ENCODE assay signal across 23 cellular contexts in the genomic region with DNA sequence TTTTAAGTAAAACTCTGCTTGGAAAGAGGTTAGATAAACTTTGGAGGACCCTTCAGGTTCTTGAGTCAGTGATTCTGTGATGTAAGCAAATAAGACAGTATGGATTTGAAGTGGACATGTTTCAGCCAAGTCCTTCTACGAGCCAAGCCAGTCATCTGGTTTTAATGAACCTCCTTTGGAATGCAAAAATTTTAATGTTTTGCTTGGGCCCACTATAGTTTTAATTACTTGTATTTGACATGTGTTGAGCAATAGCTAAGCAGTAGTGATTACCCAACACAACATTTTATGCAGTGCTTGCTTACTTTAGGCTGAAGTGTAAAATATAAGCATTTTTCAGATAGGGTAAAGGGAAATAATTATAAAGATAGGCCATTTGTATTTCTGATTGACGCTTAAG.
DNase-seq lines count a peak whose midpoint lies in the region; ATAC-seq and TF ChIP-seq lines count a peak whose summit lies in the region.
"Had no signal": no experiment of that assay in that cellular context is flagged by ENCODE, and none has a peak within 500 bp of the region (broad histone marks: within the 10 kb centered on the region; RNA-seq: fewer than 3 reads in every experiment).

No MANE protein-coding gene starts in this region.

- H3K27ac ChIP-seq in left lung (no peak overlapping the region), endodermal cell (ENCODE audit: low read depth, low read length) (no peak overlapping the region)
- H3K27ac ChIP-seq: lower lobe of right lung, prostate gland, WERI-Rb-1 had no signal

- H3K4me3 ChIP-seq in astrocyte of the cerebellum (ENCODE audit: low read depth, low read length), result no peak overlapping the region
- H3K4me3 ChIP-seq in left lung, result no peak overlapping the region
- H3K4me3 ChIP-seq in endodermal cell (ENCODE audit: low read length), result no peak overlapping the region
- H3K4me3 ChIP-seq: lower lobe of right lung, MG63, prostate gland had no signal

- no peak overlapping the region for H3K27ac Mint-ChIP-seq in endodermal cell
- H3K27ac Mint-ChIP-seq: activated CD8-positive, alpha-beta T cell treated with anti-CD3 and anti-CD28 coated beads, Interleukin-2, amount 10 ng/mL, durations not matched to agents 7 days and 5 days; activated naive CD8-positive, alpha-beta T cell treated with anti-CD3 and anti-CD28 coated beads for 36 hours; activated T-cell treated with anti-CD3 and anti-CD28 coated beads, Interleukin-2, amount 50 U/mL, for 72 hours; B cell; naive B cell had no signal

- H3K36me3 Mint-ChIP-seq in endodermal cell (ENCODE audit: low read depth), result no peaks in the 10 kb centered on the region
- H3K36me3 Mint-ChIP-seq: activated naive CD8-positive, alpha-beta T cell treated with anti-CD3 and anti-CD28 coated beads for 36 hours; naive B cell had no signal

- TF ChIP-seq CTCF in AG09319 (IDR thresholded peaks at IDR 0.05; ENCODE audit: low read depth, low read length) (no peak), astrocyte of the cerebellum (IDR thresholded peaks at IDR 0.05; ENCODE audit: low read depth, low read length, missing control alignments) (no peak), left lung (IDR thresholded peaks at IDR 0.05) (no peak), endodermal cell (conservative IDR thresholded peaks at IDR 0.05) (no peak)

- H3K27me3 Mint-ChIP-seq in endodermal cell (ENCODE audit: insufficient read depth), result no peaks in the 10 kb centered on the region
- H3K27me3 Mint-ChIP-seq: activated naive CD8-positive, alpha-beta T cell treated with anti-CD3 and anti-CD28 coated beads for 36 hours; B cell; naive B cell had no signal

- no peaks in the 10 kb centered on the region for H3K9me3 ChIP-seq in left lung
- H3K9me3 ChIP-seq in endodermal cell (ENCODE audit: control insufficient read depth, low read length), result no peaks in the 10 kb centered on the region
- H3K9me3 ChIP-seq: lower lobe of right lung, MG63, prostate gland had no signal

- H3K9ac ChIP-seq in endodermal cell (ENCODE audit: extremely low read depth, low read length, poor library complexity, severe bottlenecking), result no peak overlapping the region

- in situ Hi-C loops in astrocyte of the cerebellum (cut with HindIII; ENCODE audit: low sequenced_read_pairs), result no loop called here

- H3K9me3 Mint-ChIP-seq in endodermal cell, result no peaks in the 10 kb centered on the region
- H3K9me3 Mint-ChIP-seq: activated naive CD8-positive, alpha-beta T cell treated with anti-CD3 and anti-CD28 coated beads for 36 hours; naive B cell had no signal

- no peaks in the 10 kb centered on the region for H3K36me3 ChIP-seq in left lung
- H3K36me3 ChIP-seq in endodermal cell (ENCODE audit: control insufficient read depth, insufficient read depth, low read length), result no peaks in the 10 kb centered on the region
- H3K36me3 ChIP-seq: lower lobe of right lung, MG63, prostate gland, WERI-Rb-1 had no signal

- intact Hi-C loops in left lung (cut with DNase I), result no loop called here

- no peaks in the 10 kb centered on the region for H3K27me3 ChIP-seq in left lung
- no peaks in the 10 kb centered on the region for H3K27me3 ChIP-seq in endodermal cell (ENCODE audit: control insufficient read depth, insufficient read depth, low read length, poor library complexity, severe bottlenecking)
- H3K27me3 ChIP-seq: MG63 had no signal

- peak; percentile 79 for DNase-seq in AG09319 (ENCODE audit: extremely low read depth, low read depth)
- peak; percentile 30 for DNase-seq in HS-5 (ENCODE audit: low read depth)
- peak; percentile 69 for DNase-seq in astrocyte of the cerebellum (ENCODE audit: low read depth)
- no peak for DNase-seq in left lung
- no peak for DNase-seq in endodermal cell
- no peak for DNase-seq in OCI-M1 (lab: John Stamatoyannopoulos, UW)
- DNase-seq in DMS79 (lab: John Stamatoyannopoulos, UW), result no peak
- DNase-seq: activated CD8-positive, alpha-beta T cell treated with anti-CD3 and anti-CD28 coated beads, Interleukin-2, amount 10 ng/mL, durations not matched to agents 7 days and 5 days; activated naive CD8-positive, alpha-beta T cell treated with anti-CD3 and anti-CD28 coated beads for 36 hours; activated T-cell treated with anti-CD3 and anti-CD28 coated beads, Interleukin-2, amount 50 U/mL, for 72 hours; central memory CD4-positive, alpha-beta T cell; effector memory CD4-positive, alpha-beta T cell; lower lobe of right lung; MG63; naive B cell; NCI-H2029 treated with DMSO at 0.1 percent for 48 hours; NCI-H526; WERI-Rb-1 had no signal

- no peak overlapping the region for H3K4me3 Mint-ChIP-seq in endodermal cell
- H3K4me3 Mint-ChIP-seq: activated CD8-positive, alpha-beta T cell treated with anti-CD3 and anti-CD28 coated beads, Interleukin-2, amount 10 ng/mL, durations not matched to agents 7 days and 5 days; activated naive CD8-positive, alpha-beta T cell treated with anti-CD3 and anti-CD28 coated beads for 36 hours; activated T-cell treated with anti-CD3 and anti-CD28 coated beads, Interleukin-2, amount 50 U/mL, for 72 hours; B cell; naive B cell had no signal

- H3K4me1 ChIP-seq in left lung (no peaks in the 10 kb centered on the region), endodermal cell (ENCODE audit: control insufficient read depth, insufficient read depth, low read length) (no peaks in the 10 kb centered on the region)
- H3K4me1 ChIP-seq: lower lobe of right lung, prostate gland had no signal

- WGBS in endodermal cell (ENCODE audit: insufficient coverage in 1 of 2, insufficient read length in 1 of 2), 2 experiments, result 81% methylated on average over 1 of the region's 2 CpGs; no CpG with 5 or more reads in 1 of the 2 experiments

- ATAC-seq in left lung (peak; percentile 35), HG03378 (IDR thresholded peaks at IDR 0.05; ENCODE audit: unreplicated experiment) (no peak)
- ATAC-seq: activated CD8-positive, alpha-beta T cell treated with anti-CD3 and anti-CD28 coated beads, Interleukin-2, amount 10 ng/mL, durations not matched to agents 7 days and 5 days; activated T-cell treated with anti-CD3 and anti-CD28 coated beads, Interleukin-2, amount 50 U/mL, for 72 hours; HCT116; lower lobe of right lung; Panc1 had no signal

- no peaks in the 10 kb centered on the region for H3K4me1 Mint-ChIP-seq in endodermal cell
- H3K4me1 Mint-ChIP-seq: activated naive CD8-positive, alpha-beta T cell treated with anti-CD3 and anti-CD28 coated beads for 36 hours; B cell; naive B cell had no signal

Comparison
In these comparisons a context has a peak if more than half of its experiments do, and no peak if none do; other contexts are left out.
1. DNase-seq: peak in AG09319 (single experiment), HS-5 (single experiment) and astrocyte of the cerebellum (single experiment); none in left lung (0 of 2), endodermal cell (single experiment), OCI-M1 (single experiment) and DMS79 (single experiment).